ENCODE assay signal across 8 cellular contexts in genomic region chr9:133509179-133510083, GRCh38. TPM values are rescaled to one million over a fixed set of nuclear protein-coding genes. Genes with fewer than 3 reads are reported as not detected.
DNase-seq lines count a peak whose midpoint lies in the region; ATAC-seq, FAIRE-seq and TF ChIP-seq lines count a peak whose summit lies in the region.

No MANE protein-coding gene starts in this region.

- CTCF ChIA-PET in HepG2 (lab: Yijun Ruan, JAX; ENCODE audit: low intra/inter-chr PET ratio, low total read pairs) = no interaction called here

- TF ChIP-seq EP300 in HepG2 (IDR thresholded peaks at IDR 0.05; ENCODE audit: low read depth in 2 of 2, low read length in 2 of 2) (no peak), HepG2 (CRISPR knock-in tag; IDR thresholded peaks at IDR 0.05; ENCODE audit: borderline replicate concordance) (no peak)

- no peaks in the 10 kb centered on the region for H3K27me3 Mint-ChIP-seq in activated T-helper 17 cell treated with anti-CD3 and anti-CD28 coated beads, Interleukin-2, amount 50 U/mL, for 72 hours

- H3K27ac Mint-ChIP-seq in activated T-helper 17 cell treated with anti-CD3 and anti-CD28 coated beads, Interleukin-2, amount 50 U/mL, for 72 hours = peak overlapping the region; percentile 72

- H3K9ac ChIP-seq in Loucy (ENCODE audit: low read depth, low read length, poor library complexity, severe bottlenecking) (peak overlapping the region; percentile 66), HepG2 (ENCODE audit: insufficient read depth, low read depth, low read length) (no peak overlapping the region)

- H3K9me3 Mint-ChIP-seq in activated T-helper 17 cell treated with anti-CD3 and anti-CD28 coated beads, Interleukin-2, amount 50 U/mL, for 72 hours = no peaks in the 10 kb centered on the region

- POLR2A ChIA-PET in HepG2 (lab: Yijun Ruan, JAX) = interaction anchor here (1.1 kb wide), 1 partner anchor 12 kb away, joined by 3 read pairs; no protein-coding TSS in a partner anchor

- H3K4me3 Mint-ChIP-seq in activated T-helper 17 cell treated with anti-CD3 and anti-CD28 coated beads, Interleukin-2, amount 50 U/mL, for 72 hours = peak overlapping the region; percentile 25

- 0 out of 2 replicates have a peak, but pooled peaks cover 5% of the 10 kb centered on the region for H3F3A ChIP-seq in Loucy (ENCODE audit: low read depth)

- H3K9me2 ChIP-seq in Loucy (replicated peaks; ENCODE audit: low read depth, low read length) = no peaks in the 10 kb centered on the region

- H3K4me3 ChIP-seq in Loucy (ENCODE audit: low read length, poor library complexity, severe bottlenecking) (peak overlapping the region; percentile 59), HepG2 (replicated peaks in 1 of 3; ENCODE audit: insufficient read depth in 1 of 3, low read depth in 2 of 3, low read length in 3 of 3) (peak overlapping the region in 1 of 3 experiments; percentile 10; a peak in 1 of 6 replicates)

- in situ Hi-C loops in HepG2 (cut with HindIII; ENCODE audit: extremely low pct_ligation_motif_present, low pct_unique_long_range_greater_than_20kb) = no loop called here

- H3K9me3 ChIP-seq in Loucy (ENCODE audit: insufficient read depth, low read depth, low read length) = no peaks in the 10 kb centered on the region
- H3K9me3 ChIP-seq in HepG2 (ENCODE audit: low read length) = no peaks in the 10 kb centered on the region

- H3K27me3 ChIP-seq in Loucy (ENCODE audit: insufficient read depth, low read length, poor library complexity, severe bottlenecking) = no peaks in the 10 kb centered on the region
- H3K27me3 ChIP-seq in HepG2 (ENCODE audit: control insufficient read depth in 1 of 2, insufficient read depth in 2 of 2, low read length in 2 of 2) = peaks cover 3 to 40% of the 10 kb centered on the region in 2 experiments; a peak in 3 of 5 replicates

- H3K36me3 Mint-ChIP-seq in activated T-helper 17 cell treated with anti-CD3 and anti-CD28 coated beads, Interleukin-2, amount 50 U/mL, for 72 hours (ENCODE audit: low read depth) = no peaks in the 10 kb centered on the region

- H3K4me1 Mint-ChIP-seq in activated T-helper 17 cell treated with anti-CD3 and anti-CD28 coated beads, Interleukin-2, amount 50 U/mL, for 72 hours = peaks cover 5% of the 10 kb centered on the region

- H3K79me2 ChIP-seq in Loucy (ENCODE audit: insufficient read depth, low read length) (no peaks in the 10 kb centered on the region), HepG2 (ENCODE audit: insufficient read depth, low read length) (no peaks in the 10 kb centered on the region)

- no peaks in the 10 kb centered on the region for H4K20me1 ChIP-seq in Loucy (ENCODE audit: insufficient read depth, low read length, poor library complexity, severe bottlenecking)
- H4K20me1 ChIP-seq in HepG2 (ENCODE audit: insufficient read depth, low read length) = no peaks in the 10 kb centered on the region

- peaks cover 30% of the 10 kb centered on the region for H3K4me1 ChIP-seq in Loucy (ENCODE audit: insufficient read depth, low read length, poor library complexity, severe bottlenecking)
- H3K4me1 ChIP-seq in HepG2 (ENCODE audit: insufficient read depth, low read length) = peaks cover 68% of the 10 kb centered on the region

- no peak for TF ChIP-seq POLR2A in HepG2 (IDR thresholded peaks at IDR 0.05; ENCODE audit: insufficient read depth in 1 of 2, low read depth in 2 of 2, low read length in 2 of 2)

- H3K4me2 ChIP-seq in Loucy (ENCODE audit: low read depth, low read length, poor library complexity, severe bottlenecking) (peak overlapping the region; percentile 71), HepG2 (ENCODE audit: low read depth, low read length) (peak overlapping the region; percentile 52)

- H2AFZ ChIP-seq in Loucy (ENCODE audit: low read length) (peak overlapping the region; percentile 80), HepG2 (ENCODE audit: low read length) (no peak overlapping the region)

- ATAC-seq in activated T-helper 17 cell treated with anti-CD3 and anti-CD28 coated beads, Interleukin-2, amount 50 U/mL, for 72 hours (replicated peaks) = peak; percentile 14
- ATAC-seq in HepG2 (no peak), GM18519 (IDR thresholded peaks at IDR 0.05; ENCODE audit: low FRiP score, unreplicated experiment) (no peak), omental fat pad (ENCODE audit: low FRiP score) (no peak), HG02798 (IDR thresholded peaks at IDR 0.05; ENCODE audit: poor library complexity, unreplicated experiment) (no peak)

- WGBS in HepG2 (ENCODE audit: low lambda C conversion rate) = 8% methylated on average over 18 of the region's 26 CpGs

- DNase-seq in COLO829 (ENCODE audit: low spot score) = peak; percentile 36
- DNase-seq in HepG2 (ENCODE audit: low spot score) = no peak
- DNase-seq in omental fat pad (ENCODE audit: low spot score) = no peak
- DNase-seq in AG08396 (ENCODE audit: low spot score) = no peak

- no peak; the same call in 1 of the 2 replicates for TF ChIP-seq CTCF in Loucy (conservative IDR thresholded peaks at IDR 0.05; ENCODE audit: low read length)
- no peak for TF ChIP-seq CTCF in HepG2 (CRISPR knock-in tag; IDR thresholded peaks at IDR 0.05)
- TF ChIP-seq CTCF in omental fat pad (IDR thresholded peaks at IDR 0.05) = no peak

- intact Hi-C loops in HepG2 (cut with micrococcal nuclease; ENCODE audit: unreplicated experiment) = no loop called here

- no peaks in the 10 kb centered on the region for H3K36me3 ChIP-seq in Loucy (ENCODE audit: insufficient read depth, low read length)
- no peaks in the 10 kb centered on the region for H3K36me3 ChIP-seq in HepG2 (replicated peaks in 1 of 2; ENCODE audit: control insufficient read depth in 1 of 2, insufficient read depth in 2 of 2, low read length in 2 of 2)

- H3K27ac ChIP-seq in HepG2 (ENCODE audit: extremely low read length, insufficient read depth, low read length) = no peak overlapping the region

- no peak for FAIRE-seq in HepG2 (lab: Jason Lieb, UNC)

- no TSS peak for BruUV-seq in HepG2 (replicated peaks; lab: Mats Ljungman, UMichigan)

- TF ChIP-seq RAD21 in HepG2 (CRISPR knock-in tag; IDR thresholded peaks at IDR 0.05) = no peak

RNA-seq across cellular contexts. Expression of gene MYMK, which starts 15.3 kb away (rescaled TPM):
- not detected for total RNA-seq in activated T-helper 17 cell treated with anti-CD3 and anti-CD28 coated beads, Interleukin-2, amount 50 U/mL, for 72 hours
- not detected in 2 replicates for total RNA-seq in HepG2 (2016; rRNA removed; fragmentation: Illumina TruSeq; extraction: Trizol)
- not detected in 2 replicates for total RNA-seq in HepG2 (2016; cell fraction: cytosol; rRNA removed; fragmentation: Illumina TruSeq; extraction: Trizol; ENCODE audit: low read depth)
- total RNA-seq in HepG2 (2016; cell fraction: insoluble cytoplasmic fraction; rRNA removed; fragmentation: Illumina TruSeq; extraction: Trizol) = not detected in 2 replicates
- total RNA-seq in HepG2 (2016; cell fraction: membrane; rRNA removed; fragmentation: Illumina TruSeq; extraction: Trizol) = not detected in 2 replicates
- not detected in 2 replicates for total RNA-seq in HepG2 (2016; cell fraction: nucleus; rRNA removed; fragmentation: Illumina TruSeq; extraction: Trizol)
- polyA plus RNA-seq in HepG2 (2011; rRNA removed) = not detected in 2 replicates
- not detected in 2 replicates for polyA plus RNA-seq in HepG2 (2011; cell fraction: cytosol; rRNA removed)
- not detected in 2 replicates for polyA plus RNA-seq in HepG2 (2011; cell fraction: nucleus; rRNA removed)
- polyA plus RNA-seq in HepG2 (2012) = not detected in 2 replicates
- polyA plus RNA-seq in HepG2 (2016; cell fraction: cytosol; fragmentation: Illumina TruSeq; extraction: Trizol; ENCODE audit: low read depth) = not detected in 2 replicates
- not detected in 2 replicates for polyA plus RNA-seq in HepG2 (2016; cell fraction: insoluble cytoplasmic fraction; fragmentation: Illumina TruSeq; extraction: Trizol; ENCODE audit: low read depth)
- not detected in 2 replicates for polyA plus RNA-seq in HepG2 (2016; cell fraction: membrane; fragmentation: Illumina TruSeq; extraction: Trizol; ENCODE audit: low read depth)
- polyA plus RNA-seq in HepG2 (2016; cell fraction: nucleus; fragmentation: Illumina TruSeq; extraction: Trizol; ENCODE audit: insufficient read depth, low read depth) = not detected in 2 replicates
- not detected in 2 replicates for polyA minus RNA-seq in HepG2 (2011; rRNA and poly(A)+ RNA removed; ENCODE audit: low replicate concordance)
- not detected in 2 replicates for polyA minus RNA-seq in HepG2 (2011; cell fraction: cytosol; rRNA and poly(A)+ RNA removed)
- not detected in 2 replicates for polyA minus RNA-seq in HepG2 (2011; cell fraction: nucleus; rRNA and poly(A)+ RNA removed)
- not detected for total RNA-seq in omental fat pad

RNA-seq across cellular contexts. Expression of gene ADAMTSL2, which starts 25.1 kb away (rescaled TPM):
- total RNA-seq in activated T-helper 17 cell treated with anti-CD3 and anti-CD28 coated beads, Interleukin-2, amount 50 U/mL, for 72 hours = not detected
- total RNA-seq in HepG2 (2016; rRNA removed; fragmentation: Illumina TruSeq; extraction: Trizol) = 1.0 and 3.8 TPM in 2 replicates
- 0.35 and 0.61 TPM in 2 replicates for total RNA-seq in HepG2 (2016; cell fraction: cytosol; rRNA removed; fragmentation: Illumina TruSeq; extraction: Trizol; ENCODE audit: low read depth)
- total RNA-seq in HepG2 (2016; cell fraction: insoluble cytoplasmic fraction; rRNA removed; fragmentation: Illumina TruSeq; extraction: Trizol) = 0.86 and 3.7 TPM in 2 replicates
- total RNA-seq in HepG2 (2016; cell fraction: membrane; rRNA removed; fragmentation: Illumina TruSeq; extraction: Trizol) = 0.99 and 1.1 TPM in 2 replicates
- 3.9 and 4.8 TPM in 2 replicates for total RNA-seq in HepG2 (2016; cell fraction: nucleus; rRNA removed; fragmentation: Illumina TruSeq; extraction: Trizol)
- polyA plus RNA-seq in HepG2 (2011; rRNA removed) = 1.8 and 1.9 TPM in 2 replicates
- polyA plus RNA-seq in HepG2 (2011; cell fraction: cytosol; rRNA removed) = 1.2 and 1.7 TPM in 2 replicates
- polyA plus RNA-seq in HepG2 (2011; cell fraction: nucleus; rRNA removed) = 4.8 and 6.6 TPM in 2 replicates
- polyA plus RNA-seq in HepG2 (2012) = 0.43 and 1.1 TPM in 2 replicates
- 0.33 and 0.43 TPM in 2 replicates for polyA plus RNA-seq in HepG2 (2016; cell fraction: cytosol; fragmentation: Illumina TruSeq; extraction: Trizol; ENCODE audit: low read depth)
- polyA plus RNA-seq in HepG2 (2016; cell fraction: insoluble cytoplasmic fraction; fragmentation: Illumina TruSeq; extraction: Trizol; ENCODE audit: low read depth) = 0.77 and 1.1 TPM in 2 replicates
- polyA plus RNA-seq in HepG2 (2016; cell fraction: membrane; fragmentation: Illumina TruSeq; extraction: Trizol; ENCODE audit: low read depth) = 0.61 and 0.78 TPM in 2 replicates
- polyA plus RNA-seq in HepG2 (2016; cell fraction: nucleus; fragmentation: Illumina TruSeq; extraction: Trizol; ENCODE audit: insufficient read depth, low read depth) = 6.6 and 7.1 TPM in 2 replicates
- polyA minus RNA-seq in HepG2 (2011; rRNA and poly(A)+ RNA removed; ENCODE audit: low replicate concordance) = 4.1 TPM in 1 of 2 replicates, not detected in the other
- 0.70 and 1.3 TPM in 2 replicates for polyA minus RNA-seq in HepG2 (2011; cell fraction: cytosol; rRNA and poly(A)+ RNA removed)
- 0.87 and 1.2 TPM in 2 replicates for polyA minus RNA-seq in HepG2 (2011; cell fraction: nucleus; rRNA and poly(A)+ RNA removed)
- total RNA-seq in omental fat pad = 1 to 10 TPM in 3 of 4 donors, under 1 TPM in 1; 0.63 to 4.7 (median 1.4) TPM

RNA-seq across cellular contexts. Expression of gene SLC2A6, which starts 30.5 kb away (rescaled TPM):
- 1 to 10 TPM; 1.2 to 1.4 TPM for total RNA-seq in activated T-helper 17 cell treated with anti-CD3 and anti-CD28 coated beads, Interleukin-2, amount 50 U/mL, for 72 hours
- total RNA-seq in HepG2 (2016; rRNA removed; fragmentation: Illumina TruSeq; extraction: Trizol) (6.3 and 15.0 TPM in 2 replicates), omental fat pad (1 to 10 TPM; 2.1 to 4.9 (median 4.1) TPM)
- 1.8 and 2.0 TPM in 2 replicates for total RNA-seq in HepG2 (2016; cell fraction: cytosol; rRNA removed; fragmentation: Illumina TruSeq; extraction: Trizol; ENCODE audit: low read depth)
- total RNA-seq in HepG2 (2016; cell fraction: insoluble cytoplasmic fraction; rRNA removed; fragmentation: Illumina TruSeq; extraction: Trizol) = 5.3 and 14.9 TPM in 2 replicates
- total RNA-seq in HepG2 (2016; cell fraction: membrane; rRNA removed; fragmentation: Illumina TruSeq; extraction: Trizol) = 4.5 and 4.6 TPM in 2 replicates
- 16.5 and 16.8 TPM in 2 replicates for total RNA-seq in HepG2 (2016; cell fraction: nucleus; rRNA removed; fragmentation: Illumina TruSeq; extraction: Trizol)
- 4.1 and 9.1 TPM in 2 replicates for polyA plus RNA-seq in HepG2 (2011; rRNA removed)
- polyA plus RNA-seq in HepG2 (2011; cell fraction: cytosol; rRNA removed) = 5.0 and 5.7 TPM in 2 replicates
- polyA plus RNA-seq in HepG2 (2011; cell fraction: nucleus; rRNA removed) = 7.2 and 12.6 TPM in 2 replicates
- polyA plus RNA-seq in HepG2 (2012) = 2.1 and 4.5 TPM in 2 replicates
- polyA plus RNA-seq in HepG2 (2016; cell fraction: cytosol; fragmentation: Illumina TruSeq; extraction: Trizol; ENCODE audit: low read depth) = 1.7 and 2.0 TPM in 2 replicates
- 4.0 and 5.0 TPM in 2 replicates for polyA plus RNA-seq in HepG2 (2016; cell fraction: insoluble cytoplasmic fraction; fragmentation: Illumina TruSeq; extraction: Trizol; ENCODE audit: low read depth)
- polyA plus RNA-seq in HepG2 (2016; cell fraction: membrane; fragmentation: Illumina TruSeq; extraction: Trizol; ENCODE audit: low read depth) = 2.7 and 3.1 TPM in 2 replicates
- 22.0 and 22.4 TPM in 2 replicates for polyA plus RNA-seq in HepG2 (2016; cell fraction: nucleus; fragmentation: Illumina TruSeq; extraction: Trizol; ENCODE audit: insufficient read depth, low read depth)
- 16.3 and 18.5 TPM in 2 replicates for polyA minus RNA-seq in HepG2 (2011; rRNA and poly(A)+ RNA removed; ENCODE audit: low replicate concordance)
- polyA minus RNA-seq in HepG2 (2011; cell fraction: cytosol; rRNA and poly(A)+ RNA removed) = 6.5 and 7.4 TPM in 2 replicates
- 9.1 and 12.8 TPM in 2 replicates for polyA minus RNA-seq in HepG2 (2011; cell fraction: nucleus; rRNA and poly(A)+ RNA removed)

RNA-seq across cellular contexts. Expression of gene CACFD1, which starts 49.7 kb away (rescaled TPM):
- total RNA-seq in activated T-helper 17 cell treated with anti-CD3 and anti-CD28 coated beads, Interleukin-2, amount 50 U/mL, for 72 hours = 1 to 10 TPM in 1 of 2 donors, under 1 TPM in 1; 0.41 to 3.0 TPM
- total RNA-seq in HepG2 (2016; rRNA removed; fragmentation: Illumina TruSeq; extraction: Trizol) = 8.2 and 13.8 TPM in 2 replicates
- total RNA-seq in HepG2 (2016; cell fraction: cytosol; rRNA removed; fragmentation: Illumina TruSeq; extraction: Trizol; ENCODE audit: low read depth) = 3.2 and 3.9 TPM in 2 replicates
- total RNA-seq in HepG2 (2016; cell fraction: insoluble cytoplasmic fraction; rRNA removed; fragmentation: Illumina TruSeq; extraction: Trizol) = 7.9 and 15.6 TPM in 2 replicates
- 10.0 and 11.4 TPM in 2 replicates for total RNA-seq in HepG2 (2016; cell fraction: membrane; rRNA removed; fragmentation: Illumina TruSeq; extraction: Trizol)
- total RNA-seq in HepG2 (2016; cell fraction: nucleus; rRNA removed; fragmentation: Illumina TruSeq; extraction: Trizol) = 12.1 and 14.4 TPM in 2 replicates
- 14.6 and 21.3 TPM in 2 replicates for polyA plus RNA-seq in HepG2 (2011; rRNA removed)
- polyA plus RNA-seq in HepG2 (2011; cell fraction: cytosol; rRNA removed) = 13.1 and 15.4 TPM in 2 replicates
- polyA plus RNA-seq in HepG2 (2011; cell fraction: nucleus; rRNA removed) = 33.2 and 35.5 TPM in 2 replicates
- polyA plus RNA-seq in HepG2 (2012) = 12.0 and 17.4 TPM in 2 replicates
- 3.2 and 4.4 TPM in 2 replicates for polyA plus RNA-seq in HepG2 (2016; cell fraction: cytosol; fragmentation: Illumina TruSeq; extraction: Trizol; ENCODE audit: low read depth)
- 8.6 and 9.0 TPM in 2 replicates for polyA plus RNA-seq in HepG2 (2016; cell fraction: insoluble cytoplasmic fraction; fragmentation: Illumina TruSeq; extraction: Trizol; ENCODE audit: low read depth)
- 8.8 and 9.3 TPM in 2 replicates for polyA plus RNA-seq in HepG2 (2016; cell fraction: membrane; fragmentation: Illumina TruSeq; extraction: Trizol; ENCODE audit: low read depth)
- polyA plus RNA-seq in HepG2 (2016; cell fraction: nucleus; fragmentation: Illumina TruSeq; extraction: Trizol; ENCODE audit: insufficient read depth, low read depth) = 20.0 and 22.0 TPM in 2 replicates
- polyA minus RNA-seq in HepG2 (2011; rRNA and poly(A)+ RNA removed; ENCODE audit: low replicate concordance) = 8.1 and 55.0 TPM in 2 replicates
- 7.1 and 8.0 TPM in 2 replicates for polyA minus RNA-seq in HepG2 (2011; cell fraction: cytosol; rRNA and poly(A)+ RNA removed)
- polyA minus RNA-seq in HepG2 (2011; cell fraction: nucleus; rRNA and poly(A)+ RNA removed) = 25.4 and 28.7 TPM in 2 replicates
- total RNA-seq in omental fat pad = 1 to 10 TPM; 2.7 to 6.9 (median 4.8) TPM
